Comparison of ENCODE assay signal across 20 cellular contexts in the genomic region with DNA sequence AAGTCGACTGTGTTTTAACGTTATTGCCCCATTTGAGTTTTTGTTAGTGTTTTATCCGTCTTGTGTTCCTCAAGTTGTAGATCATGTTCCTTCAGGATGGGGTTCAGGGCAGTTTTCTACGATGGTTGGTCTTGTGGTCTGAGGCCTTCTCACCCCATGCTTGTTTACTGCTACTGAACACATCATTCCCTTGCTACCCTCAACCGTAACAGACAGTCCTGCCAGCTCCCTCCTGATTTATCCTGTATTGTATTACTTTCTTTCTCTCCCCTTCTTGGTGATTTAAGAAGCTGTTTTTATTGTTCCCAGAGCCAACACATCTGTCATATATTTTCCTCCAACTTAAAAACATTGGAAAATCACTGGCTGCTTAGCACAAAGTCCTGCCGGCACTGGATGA.
DNase-seq lines count a peak whose midpoint lies in the region; ATAC-seq and TF ChIP-seq lines count a peak whose summit lies in the region.
"Had no signal": no experiment of that assay in that cellular context is flagged by ENCODE, and none has a peak within 500 bp of the region (broad histone marks: within the 10 kb centered on the region; RNA-seq: fewer than 3 reads in every experiment).

No MANE protein-coding gene starts in this region.

- TF ChIP-seq CTCF in brain (conservative IDR thresholded peaks at IDR 0.05), result no peak
- no peak for TF ChIP-seq CTCF in fibroblast of villous mesenchyme (IDR thresholded peaks at IDR 0.05; ENCODE audit: insufficient read depth, low read depth, low read length)
- TF ChIP-seq CTCF in nephron (IDR thresholded peaks at IDR 0.05; ENCODE audit: unreplicated experiment in 3 of 3), result no peak
- no peak for TF ChIP-seq CTCF in dorsolateral prefrontal cortex (IDR thresholded peaks at IDR 0.05 in 54 of 56, conservative IDR thresholded peaks at IDR 0.05 in 2 of 56; ENCODE audit: low read depth in 1 of 56, partially characterized antibody in 56 of 56)

- H3K27me3 Mint-ChIP-seq in brain (no peaks in the 10 kb centered on the region), nephron (ENCODE audit: low read depth) (no peaks in the 10 kb centered on the region)
- H3K27me3 Mint-ChIP-seq: IgD-negative memory B cell had no signal

- DNase-seq in fibroblast of villous mesenchyme (ENCODE audit: low read depth) (peak; percentile 48), sciatic nerve (ENCODE audit: low spot score) (no peak), nucleus accumbens (lab: John Stamatoyannopoulos, UW) (no peak), dorsolateral prefrontal cortex (no peak), NCI-H2227 treated with DMSO at 0.1 percent for 48 hours (lab: John Stamatoyannopoulos, UW) (no peak)
- DNase-seq: CD8-positive, alpha-beta memory T cell; DMS53; EL; GF-D8; NCI-H1105; NCI-H146; NCI-H2029; NCI-H524 treated with DMSO at 0.1 percent for 48 hours; NCI-H82; Peyer's patch had no signal

- peaks cover 4% of the 10 kb centered on the region for H3K4me1 Mint-ChIP-seq in brain
- H3K4me1 Mint-ChIP-seq in nephron, result peaks cover 38% of the 10 kb centered on the region
- H3K4me1 Mint-ChIP-seq: CD8-positive, alpha-beta memory T cell; IgD-negative memory B cell had no signal

- ATAC-seq in sciatic nerve (peak; percentile 85), HG03342 (IDR thresholded peaks at IDR 0.05; ENCODE audit: unreplicated experiment) (no peak)

- H3K4me3 Mint-ChIP-seq in brain (no peak overlapping the region), nephron (no peak overlapping the region)
- H3K4me3 Mint-ChIP-seq: CD8-positive, alpha-beta memory T cell; IgD-negative memory B cell had no signal

- H3K27me3 ChIP-seq in dorsolateral prefrontal cortex, result no peaks in the 10 kb centered on the region
- H3K27me3 ChIP-seq: Peyer's patch had no signal

- H3K36me3 Mint-ChIP-seq in brain (no peaks in the 10 kb centered on the region), nephron (ENCODE audit: low read depth) (peaks cover 3% of the 10 kb centered on the region)
- H3K36me3 Mint-ChIP-seq: CD8-positive, alpha-beta memory T cell; IgD-negative memory B cell had no signal

- no peak overlapping the region for H3K4me3 ChIP-seq in fibroblast of villous mesenchyme (ENCODE audit: low read depth, low read length)
- no peak overlapping the region for H3K4me3 ChIP-seq in dorsolateral prefrontal cortex
- H3K4me3 ChIP-seq: Peyer's patch had no signal

- no peak overlapping the region for H3K27ac ChIP-seq in dorsolateral prefrontal cortex
- H3K27ac ChIP-seq: C4-2B, Peyer's patch had no signal

- intact Hi-C loops in sciatic nerve (cut with DNase I) (no loop called here), dorsolateral prefrontal cortex (cut with DNase I) (no loop called here)

- peak overlapping the region in 3 of 5 experiments; percentile 1 to 18 (median 15) for H3K27ac Mint-ChIP-seq in brain
- peak overlapping the region; percentile 78 to 80 (median 80) for H3K27ac Mint-ChIP-seq in nephron
- H3K27ac Mint-ChIP-seq: CD8-positive, alpha-beta memory T cell had no signal

- H3K9me3 Mint-ChIP-seq in brain (peaks cover 0 to 11% (median 3%) of the 10 kb centered on the region in 5 experiments), nephron (peaks cover 12% of the 10 kb centered on the region)
